Comparison of ENCODE assay signal across 29 cellular contexts in the genomic region with DNA sequence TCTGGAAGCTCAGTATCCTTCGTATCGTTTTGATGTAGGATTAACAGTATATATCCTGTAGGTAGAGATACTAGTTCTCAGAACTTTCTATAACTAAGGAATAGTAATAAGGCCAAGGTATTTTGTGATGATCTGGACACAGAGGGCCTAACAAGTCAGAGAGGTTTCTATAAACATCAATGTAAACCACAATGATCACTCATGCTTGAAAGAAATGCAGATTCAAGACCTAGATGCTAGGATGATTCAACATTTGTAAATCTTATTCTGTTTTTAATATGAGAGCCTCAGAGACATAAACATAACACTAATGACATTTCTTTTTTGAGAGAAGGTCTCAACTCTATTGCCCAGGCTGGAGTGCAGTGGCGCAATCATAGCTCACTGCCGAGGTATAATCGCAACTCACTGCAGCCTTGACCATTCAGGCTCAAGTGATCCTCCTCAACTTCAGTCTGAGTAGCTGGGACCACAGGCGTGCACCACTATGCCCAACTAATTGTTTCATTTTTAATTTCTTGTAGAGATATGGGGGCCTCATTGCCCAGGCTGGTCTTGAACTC.
"Had no signal": no experiment of that assay in that cellular context is flagged by ENCODE, and none has a peak within 500 bp of the region (broad histone marks: within the 10 kb centered on the region; RNA-seq: fewer than 3 reads in every experiment).

No MANE protein-coding gene starts in this region.

- H3K9me3 Mint-ChIP-seq: immature natural killer cell; mesothelial cell of epicardium; naive B cell; natural killer cell treated with Interleukin-12 subunit alpha and Interleukin-12 subunit beta and Interleukin-15 and Interleukin-18, amount 100 ng/mL, for 72 hours; neural crest cell had no signal

- H2AFZ ChIP-seq: parathyroid adenoma had no signal

- H3K4me1 ChIP-seq: parathyroid adenoma, tibial nerve, upper lobe of left lung had no signal

- H3K4me2 ChIP-seq: smooth muscle cell had no signal

- H3K27me3 ChIP-seq: dorsolateral prefrontal cortex, left lung, tibial nerve, upper lobe of left lung had no signal

- H3K27ac Mint-ChIP-seq: immature natural killer cell; mesothelial cell of epicardium; natural killer cell treated with Interleukin-12 subunit alpha and Interleukin-12 subunit beta and Interleukin-15 and Interleukin-18, amount 100 ng/mL, for 72 hours; progenitor cell of endocrine pancreas had no signal

- H3K4me1 Mint-ChIP-seq: mesothelial cell of epicardium, neural crest cell had no signal

- H3K4me3 ChIP-seq: dorsolateral prefrontal cortex, left lung, mucosa of descending colon, smooth muscle cell, thoracic aorta, tibial nerve, upper lobe of left lung had no signal

- H3K9me3 ChIP-seq: left lung, mucosa of descending colon, thoracic aorta, tibial nerve, upper lobe of left lung had no signal

- H3K4me3 Mint-ChIP-seq: immature natural killer cell; mesothelial cell of epicardium; natural killer cell treated with Interleukin-12 subunit alpha and Interleukin-12 subunit beta and Interleukin-15 and Interleukin-18, amount 100 ng/mL, for 72 hours; neural crest cell had no signal

- DNase-seq: dorsolateral prefrontal cortex; effector CD4-positive, alpha-beta T cell; hypothalamus; immature natural killer cell; left cardiac atrium; left lung; mesenchymal stem cell; mucosa of descending colon; naive B cell; stimulated activated CD4-positive, alpha-beta T cell treated with anti-CD3 and anti-CD28 coated beads, Interleukin-12 subunit alpha, Interleukin-12 subunit beta, amount 100 ng/mL, for 4 hours; stimulated activated CD4-positive, alpha-beta T cell treated with anti-CD3 and anti-CD28 coated beads, Interleukin-1b, Interleukin-23, amount 100 ng/mL, for 48 hours; stimulated activated CD4-positive, alpha-beta T cell treated with anti-CD3 and anti-CD28 coated beads, Interleukin-4, amount 100 ng/mL, for 1 hour; stimulated activated CD8-positive, alpha-beta memory T cell treated with anti-CD3 and anti-CD28 coated beads, Interleukin-4, amount 100 ng/mL, for 48 hours; stimulated activated naive CD8-positive, alpha-beta T cell treated with anti-CD3 and anti-CD28 coated beads, Interleukin-15, Interleukin-2, amounts not matched to agents 100 U/mL and 50 U/mL, for 24 hours; substantia nigra; upper lobe of left lung had no signal

- ATAC-seq: left cardiac atrium; left lung; mucosa of descending colon; natural killer cell treated with Interleukin-12 subunit alpha and Interleukin-12 subunit beta and Interleukin-15 and Interleukin-18, amount 100 ng/mL, for 72 hours; sciatic nerve; stimulated activated naive CD8-positive, alpha-beta T cell treated with anti-CD3 and anti-CD28 coated beads, Interleukin-15, Interleukin-2, amounts not matched to agents 100 U/mL and 50 U/mL, for 24 hours had no signal

- H3K27me3 Mint-ChIP-seq: naive B cell; natural killer cell treated with Interleukin-12 subunit alpha and Interleukin-12 subunit beta and Interleukin-15 and Interleukin-18, amount 100 ng/mL, for 72 hours; progenitor cell of endocrine pancreas had no signal

- FAIRE-seq: colon, frontal cortex, keratinocyte, urothelium cell line had no signal

- H3K27ac ChIP-seq: dorsolateral prefrontal cortex, left lung, parathyroid adenoma, thoracic aorta, tibial nerve, upper lobe of left lung had no signal

- H3K9ac ChIP-seq: parathyroid adenoma had no signal
